Comparison of ENCODE assay signal across 8 cellular contexts in the genomic region with DNA sequence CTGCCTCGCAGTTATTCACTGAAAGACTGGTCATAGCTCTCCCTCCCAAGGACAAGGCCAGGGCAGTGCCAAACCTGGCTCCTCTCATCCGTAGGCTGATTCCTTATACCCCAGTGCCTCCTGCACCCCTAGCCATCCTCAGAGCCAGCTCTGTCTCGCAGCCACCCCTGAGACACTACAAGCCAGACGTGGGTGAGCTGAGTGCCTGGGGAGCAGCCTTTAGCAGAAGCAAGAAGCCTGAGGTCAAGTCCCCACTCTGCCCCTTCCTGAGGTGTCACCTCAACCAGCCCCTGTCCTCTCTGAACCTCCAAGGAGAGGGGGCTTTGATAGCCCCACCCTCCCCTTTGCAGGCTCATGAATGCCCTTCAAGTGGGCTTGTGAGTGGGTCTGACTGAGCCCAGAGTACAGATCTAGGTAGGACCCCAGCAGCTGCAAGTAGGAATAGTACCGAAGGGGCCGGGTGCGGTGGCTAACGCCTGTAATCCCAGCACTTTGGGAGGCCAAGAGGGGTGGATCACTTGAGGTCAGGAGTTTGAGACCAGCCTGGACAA. TPM values are rescaled to one million over a fixed set of nuclear protein-coding genes. Genes with fewer than 3 reads are reported as not detected.
A peak's percentile ranks its signal among the peaks of the same experiment; 100 is the strongest.
DNase-seq lines count a peak whose midpoint lies in the region; ATAC-seq and TF ChIP-seq lines count a peak whose summit lies in the region.

No MANE protein-coding gene starts in this region.

- DNase-seq in SJSA1 (ENCODE audit: low read depth in 1 of 2, low spot score in 2 of 2) = no peak
- no peak for DNase-seq in fibroblast of pulmonary artery (ENCODE audit: low read depth)
- DNase-seq in sciatic nerve (ENCODE audit: low spot score) = no peak
- DNase-seq in lower leg skin (ENCODE audit: low spot score in 2 of 2) = no peak
- no peak for DNase-seq in SK-N-DZ (ENCODE audit: low spot score)
- DNase-seq in NCI-H1930 (lab: John Stamatoyannopoulos, UW) = no peak

- no peaks in the 10 kb centered on the region for H3K9me3 ChIP-seq in SJSA1 (replicated peaks)

- 56 to 64% methylated on average over 8 of the region's 8 CpGs for WGBS in lower leg skin, 2 donors

- H3K27ac ChIP-seq in SJSA1 = no peak overlapping the region

- TF ChIP-seq CTCF in fibroblast of pulmonary artery (IDR thresholded peaks at IDR 0.05; ENCODE audit: low read length, missing control alignments) (no peak), lower leg skin (IDR thresholded peaks at IDR 0.05) (no peak)

- no peaks in the 10 kb centered on the region for H3K27me3 ChIP-seq in SJSA1 (replicated peaks)

- intact Hi-C loops in sciatic nerve (cut with DNase I) (no loop called here), lower leg skin (cut with DNase I; ENCODE audit: low total_unique reads) (no loop called here)

- ATAC-seq in GM21381 (IDR thresholded peaks at IDR 0.05; ENCODE audit: unreplicated experiment) = peak; percentile 6
- peak; percentile 21 for ATAC-seq in sciatic nerve
- no peak for ATAC-seq in GM19023 (IDR thresholded peaks at IDR 0.05; ENCODE audit: unreplicated experiment)

- H3K4me1 ChIP-seq in SJSA1 (replicated peaks) = peaks cover 19% of the 10 kb centered on the region

- H3K4me3 ChIP-seq in SJSA1 (peak overlapping the region; percentile 89), fibroblast of pulmonary artery (replicated peaks; ENCODE audit: low read depth, low read length) (peak overlapping the region; percentile 62), lower leg skin (ENCODE audit: low read depth, poor library complexity, severe bottlenecking) (no peak overlapping the region)

- peaks cover 32% of the 10 kb centered on the region for H3K36me3 ChIP-seq in SJSA1

- no peak for TF ChIP-seq POLR2A in lower leg skin (IDR thresholded peaks at IDR 0.05)

RNA-seq across cellular contexts. Expression of gene AKAP8L, which starts 14.8 kb away (rescaled TPM):
- 76.3 and 82.0 TPM in 2 replicates for total RNA-seq in SJSA1 (2014; rRNA removed; shearing (Covaris generic))
- total RNA-seq in sciatic nerve (109 TPM), lower leg skin (100 to 1,000 TPM in 2 of 4 donors, 10 to 100 TPM in 2; 82.4 to 141 (median 95.3) TPM)
- polyA plus RNA-seq in SK-N-DZ (2014; cell fraction: cytosol; rRNA removed) = 78.7 and 82.9 TPM in 2 replicates
- polyA plus RNA-seq in SK-N-DZ (2014; cell fraction: nucleus; rRNA removed) = 390 and 410 TPM in 2 replicates

RNA-seq across cellular contexts. Expression of gene WIZ, which starts 16.2 kb away (rescaled TPM):
- 11.6 and 13.5 TPM in 2 replicates for total RNA-seq in SJSA1 (2014; rRNA removed; shearing (Covaris generic))
- 30.2 TPM for total RNA-seq in sciatic nerve
- total RNA-seq in lower leg skin = 10 to 100 TPM; 28.4 to 52.9 (median 43.8) TPM
- polyA plus RNA-seq in SK-N-DZ (2014; cell fraction: cytosol; rRNA removed) = 26.1 and 26.6 TPM in 2 replicates
- polyA plus RNA-seq in SK-N-DZ (2014; cell fraction: nucleus; rRNA removed) = 16.0 and 21.9 TPM in 2 replicates

RNA-seq across cellular contexts. Expression of gene RASAL3, which starts 30.8 kb away (rescaled TPM):
- not detected in 2 replicates for total RNA-seq in SJSA1 (2014; rRNA removed; shearing (Covaris generic))
- 6.1 TPM for total RNA-seq in sciatic nerve
- total RNA-seq in lower leg skin = 1 to 10 TPM in 3 of 4 donors, under 1 TPM in 1; 0.17 to 2.1 (median 1.5) TPM
- polyA plus RNA-seq in SK-N-DZ (2014; cell fraction: cytosol; rRNA removed) = not detected in 2 replicates
- 0.03 TPM in 1 of 2 replicates, not detected in the other for polyA plus RNA-seq in SK-N-DZ (2014; cell fraction: nucleus; rRNA removed)

RNA-seq across cellular contexts. Expression of gene PGLYRP2, which starts 45.7 kb away (rescaled TPM):
- total RNA-seq in SJSA1 (2014; rRNA removed; shearing (Covaris generic)) = not detected in 2 replicates
- total RNA-seq in sciatic nerve = not detected
- total RNA-seq in lower leg skin = under 1 TPM in 3 of 4 donors, not detected in 1; 0.23 to 0.80 (median 0.37) TPM
- not detected in 2 replicates for polyA plus RNA-seq in SK-N-DZ (2014; cell fraction: cytosol; rRNA removed)
- polyA plus RNA-seq in SK-N-DZ (2014; cell fraction: nucleus; rRNA removed) = not detected in 2 replicates

RNA-seq across cellular contexts. Expression of gene AKAP8, which starts 54.0 kb away (rescaled TPM):
- total RNA-seq in SJSA1 (2014; rRNA removed; shearing (Covaris generic)) = 10.9 and 27.5 TPM in 2 replicates
- total RNA-seq in sciatic nerve (51.9 TPM), lower leg skin (10 to 100 TPM; 28.8 to 53.1 (median 34.8) TPM)
- 15.9 and 16.5 TPM in 2 replicates for polyA plus RNA-seq in SK-N-DZ (2014; cell fraction: cytosol; rRNA removed)
- 18.6 and 35.4 TPM in 2 replicates for polyA plus RNA-seq in SK-N-DZ (2014; cell fraction: nucleus; rRNA removed)
